Comparison of ENCODE assay signal across 11 cellular contexts in genomic region chr2:62455957-62456692, GRCh38. TPM values are rescaled to one million over a fixed set of nuclear protein-coding genes. Genes with fewer than 3 reads are reported as not detected.
DNase-seq lines count a peak whose midpoint lies in the region; ATAC-seq and TF ChIP-seq lines count a peak whose summit lies in the region.
"Had no signal": no experiment of that assay in that cellular context is flagged by ENCODE, and none has a peak within 500 bp of the region (broad histone marks: within the 10 kb centered on the region; RNA-seq: fewer than 3 reads in every experiment).

No MANE protein-coding gene starts in this region.

- H3K9ac ChIP-seq in OCI-LY1 (ENCODE audit: low read length), result no peak overlapping the region
- no peak overlapping the region for H3K9ac ChIP-seq in smooth muscle cell (ENCODE audit: low read depth)

- H3K4me3 ChIP-seq in OCI-LY1 (ENCODE audit: low read depth, low read length, poor library complexity, severe bottlenecking), result peak overlapping the region; percentile 55
- no peak overlapping the region for H3K4me3 ChIP-seq in esophagus squamous epithelium
- no peak overlapping the region for H3K4me3 ChIP-seq in smooth muscle cell

- H3K9me2 ChIP-seq in OCI-LY1 (ENCODE audit: low read depth, low read length), result no peaks in the 10 kb centered on the region

- H3K4me2 ChIP-seq in OCI-LY1 (ENCODE audit: low read length) (peak overlapping the region; percentile 72), smooth muscle cell (no peak overlapping the region)

- 81 to 92% methylated on average over 5 to 6 of the region's 6 CpGs for WGBS in esophagus squamous epithelium, 2 donors
- 87% methylated on average over 6 of the region's 6 CpGs for WGBS in smooth muscle cell (ENCODE audit: low lambda C conversion rate)

- DNase-seq in EH (ENCODE audit: low read depth) (peak; percentile 27), esophagus squamous epithelium (lab: John Stamatoyannopoulos, UW) (no peak), smooth muscle cell (lab: John Stamatoyannopoulos, UW; ENCODE audit: unreplicated experiment) (no peak), OCI-M2 (lab: John Stamatoyannopoulos, UW; ENCODE audit: unreplicated experiment) (no peak), GM13976 (ENCODE audit: low spot score) (no peak), omental fat pad (ENCODE audit: low spot score) (no peak)
- DNase-seq: NCI-H187 treated with DMSO at 0.1 percent for 48 hours had no signal

- in situ Hi-C loops in GM13976 (cut with MboI; ENCODE audit: low sequenced_read_pairs, unreplicated experiment), result loop anchor here (5.0 to 25.0 kb wide), 2 partner anchors 321 to 581 kb away; no protein-coding TSS in a partner anchor

- H3K27ac ChIP-seq in OCI-LY1 (ENCODE audit: low read depth, low read length, poor library complexity, severe bottlenecking) (no peak overlapping the region), esophagus squamous epithelium (peak overlapping the region; percentile 87 to 92 (median 90)), smooth muscle cell (ENCODE audit: low read depth) (no peak overlapping the region)

- H3F3A ChIP-seq in OCI-LY1 (ENCODE audit: insufficient read depth, low read length) (no peaks in the 10 kb centered on the region), smooth muscle cell (ENCODE audit: low read depth) (no peaks in the 10 kb centered on the region)

- intact Hi-C loops in esophagus squamous epithelium (cut with DNase I), result loop anchor here (5.0 kb wide), 1 partner anchor 321 kb away; no protein-coding TSS in a partner anchor

- TF ChIP-seq CTCF in OCI-LY1 (IDR thresholded peaks at IDR 0.05; ENCODE audit: low read length) (no peak), esophagus squamous epithelium (IDR thresholded peaks at IDR 0.05) (no peak), smooth muscle cell (IDR thresholded peaks at IDR 0.05; ENCODE audit: borderline replicate concordance, insufficient read depth, poor library complexity, severe bottlenecking) (no peak), GM13976 (IDR thresholded peaks at IDR 0.05; ENCODE audit: borderline replicate concordance, control extremely low read depth, extremely low read depth, insufficient read depth, missing control alignments) (no peak), omental fat pad (IDR thresholded peaks at IDR 0.05) (no peak)

- TF ChIP-seq POLR2A in esophagus squamous epithelium (IDR thresholded peaks at IDR 0.05), result no peak

- H3K36me3 ChIP-seq in OCI-LY1 (ENCODE audit: insufficient read depth, low read length), result no peaks in the 10 kb centered on the region
- H3K36me3 ChIP-seq in esophagus squamous epithelium, result no peaks in the 10 kb centered on the region
- H3K36me3 ChIP-seq in smooth muscle cell (ENCODE audit: low read depth), result no peaks in the 10 kb centered on the region
- H3K36me3 ChIP-seq: heart right ventricle, lower lobe of right lung had no signal

- no peak for ATAC-seq in GM18519 (IDR thresholded peaks at IDR 0.05; ENCODE audit: low FRiP score, unreplicated experiment)
- no peak for ATAC-seq in omental fat pad (ENCODE audit: low FRiP score)

- H4K20me1 ChIP-seq in OCI-LY1 (ENCODE audit: insufficient read depth, low read length) (no peaks in the 10 kb centered on the region), smooth muscle cell (ENCODE audit: low read depth) (no peaks in the 10 kb centered on the region)

- H2AFZ ChIP-seq in OCI-LY1 (ENCODE audit: low read length) (no peak overlapping the region), smooth muscle cell (ENCODE audit: low read depth) (peak overlapping the region; percentile 95)

- H3K79me2 ChIP-seq in OCI-LY1 (ENCODE audit: insufficient read depth, low read length) (no peaks in the 10 kb centered on the region), smooth muscle cell (ENCODE audit: low read depth) (no peaks in the 10 kb centered on the region)

- peaks cover 10% of the 10 kb centered on the region for H3K4me1 ChIP-seq in OCI-LY1 (ENCODE audit: insufficient read depth, low read length, severe bottlenecking)
- peaks cover 10 to 78% (median 39%) of the 10 kb centered on the region in 3 donors for H3K4me1 ChIP-seq in esophagus squamous epithelium
- peaks cover 6% of the 10 kb centered on the region for H3K4me1 ChIP-seq in smooth muscle cell (ENCODE audit: low read depth)
- H3K4me1 ChIP-seq: lower lobe of right lung had no signal

- H3K9me3 ChIP-seq in OCI-LY1 (ENCODE audit: low read length) (no peaks in the 10 kb centered on the region), esophagus squamous epithelium (no peaks in the 10 kb centered on the region), smooth muscle cell (replicated peaks; ENCODE audit: low read depth) (no peaks in the 10 kb centered on the region)
- H3K9me3 ChIP-seq: heart right ventricle, lower lobe of right lung had no signal

- H3K27me3 ChIP-seq in OCI-LY1 (ENCODE audit: insufficient read depth, low read length) (no peaks in the 10 kb centered on the region), esophagus squamous epithelium (no peaks in the 10 kb centered on the region), smooth muscle cell (ENCODE audit: low read depth) (no peaks in the 10 kb centered on the region)
- H3K27me3 ChIP-seq: heart right ventricle had no signal

RNA-seq across cellular contexts. Expression of gene TMEM17, which starts 49.9 kb away (rescaled TPM):
- total RNA-seq in esophagus squamous epithelium (1 to 10 TPM; 1.7 to 3.4 (median 2.7) TPM), smooth muscle cell (1.7 and 4.0 TPM in 2 replicates), omental fat pad (1 to 10 TPM in 3 of 4 donors, under 1 TPM in 1; 0.95 to 1.5 (median 1.2) TPM)
- 3.6 and 6.1 TPM in 2 replicates for polyA plus RNA-seq in smooth muscle cell

Comparison
In these comparisons a context has a peak if more than half of its experiments do, and no peak if none do; other contexts are left out.
1. H3K27ac ChIP-seq: peak in esophagus squamous epithelium (4 of 4); none in OCI-LY1 (single experiment) and smooth muscle cell (single experiment).